In the genomic region with DNA sequence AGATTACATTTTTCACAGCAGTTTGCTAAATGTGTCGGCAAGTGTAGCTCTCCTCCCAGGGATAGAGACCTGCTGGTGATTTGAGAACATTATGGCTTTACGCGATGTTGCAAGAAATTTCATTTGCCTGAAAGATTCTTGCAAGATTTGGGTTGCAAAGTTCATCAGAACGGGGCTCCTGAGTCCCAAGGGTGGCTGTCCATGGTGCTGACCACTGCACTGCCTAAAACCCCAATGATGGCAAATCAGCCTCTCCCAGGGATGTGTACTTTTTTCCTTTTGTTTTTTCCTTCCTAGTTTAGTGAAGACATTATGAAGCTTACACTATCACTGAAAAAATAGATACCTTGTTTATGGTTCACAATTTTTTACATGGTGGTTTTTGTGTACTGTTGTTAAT, we compare ENCODE assay signal across 10 cellular contexts.
DNase-seq lines count a peak whose midpoint lies in the region; TF ChIP-seq lines count a peak whose summit lies in the region.
"Had no signal": no experiment of that assay in that cellular context is flagged by ENCODE, and none has a peak within 500 bp of the region (broad histone marks: within the 10 kb centered on the region; RNA-seq: fewer than 3 reads in every experiment).

No MANE protein-coding gene starts in this region.

- DNase-seq in stimulated activated CD4-positive, alpha-beta T cell treated with anti-CD3 and anti-CD28 coated beads, Interleukin-15, amount 100 ng/mL, for 24 hours = peak; percentile 18
- no peak for DNase-seq in stimulated activated CD4-positive, alpha-beta T cell treated with anti-CD3 and anti-CD28 coated beads, Interleukin-4, amount 100 ng/mL, for 4 hours
- DNase-seq in RPMI7951 (ENCODE audit: low read depth) (peak; percentile 35), epithelial cell of esophagus (ENCODE audit: low read depth) (peak; percentile 25), NCI-H187 treated with DMSO at 0.1 percent for 48 hours (lab: John Stamatoyannopoulos, UW) (no peak), NCI-H510A (lab: John Stamatoyannopoulos, UW) (no peak), NCI-H1436 treated with DMSO at 0.1 percent for 48 hours (lab: John Stamatoyannopoulos, UW) (no peak), cortex of kidney (lab: John Stamatoyannopoulos, UW) (no peak)
- DNase-seq: effector CD4-positive, alpha-beta T cell; NCI-H1930 had no signal

- no peak for TF ChIP-seq CTCF in epithelial cell of esophagus (IDR thresholded peaks at IDR 0.05; ENCODE audit: insufficient read depth, low read depth, low read length, missing control alignments)

- no peak overlapping the region for H3K4me3 ChIP-seq in epithelial cell of esophagus (ENCODE audit: low read length)

Comparison
In these comparisons a context has a peak if more than half of its experiments do, and no peak if none do; other contexts are left out.
1. DNase-seq: peak in stimulated activated CD4-positive, alpha-beta T cell treated with anti-CD3 and anti-CD28 coated beads, Interleukin-15, amount 100 ng/mL, for 24 hours (single experiment), RPMI7951 (single experiment) and epithelial cell of esophagus (single experiment); none in stimulated activated CD4-positive, alpha-beta T cell treated with anti-CD3 and anti-CD28 coated beads, Interleukin-4, amount 100 ng/mL, for 4 hours (0 of 2), NCI-H187 treated with DMSO at 0.1 percent for 48 hours (single experiment), NCI-H510A (single experiment), NCI-H1436 treated with DMSO at 0.1 percent for 48 hours (single experiment) and cortex of kidney (single experiment).